ENCODE assay signal across 23 cellular contexts in genomic region chr15:64423970-64424369, GRCh38. TPM values are rescaled to one million over a fixed set of nuclear protein-coding genes. Genes with fewer than 3 reads are reported as not detected.
DNase-seq lines count a peak whose midpoint lies in the region; ATAC-seq, FAIRE-seq and TF ChIP-seq lines count a peak whose summit lies in the region.
"Had no signal": no experiment of that assay in that cellular context is flagged by ENCODE, and none has a peak within 500 bp of the region (broad histone marks: within the 10 kb centered on the region; RNA-seq: fewer than 3 reads in every experiment).

No MANE protein-coding gene starts in this region.

- H4K20me1 ChIP-seq in GM12878 (ENCODE audit: control insufficient read depth, insufficient read depth) = no peaks in the 10 kb centered on the region

- peak overlapping the region; percentile 72 for H3K4me2 ChIP-seq in GM12878 (ENCODE audit: control insufficient read depth, insufficient read depth)
- H3K4me2 ChIP-seq: neural progenitor cell had no signal

- SMC1A ChIA-PET in GM12878 (lab: Charles Lee; ENCODE audit: uncharacterized antibody, unreplicated experiment) = interaction anchor here (0.9 to 1.9 kb wide), 5 partner anchors 20 to 304 kb away, joined by 3 to 8 read pairs (median 4); no protein-coding TSS in a partner anchor

- H3K4me3 ChIP-seq in GM12878 = peak overlapping the region; percentile 16; the same call in 1 of the 2 replicates
- H3K4me3 ChIP-seq: lower lobe of right lung, mucosa of descending colon, neural progenitor cell, sigmoid colon, transverse colon had no signal

- no peak for FAIRE-seq in GM12878 (lab: Jason Lieb, UNC)
- FAIRE-seq: kidney had no signal

- peaks cover 61% of the 10 kb centered on the region for H3K36me3 Mint-ChIP-seq in stimulated activated memory B cell treated with anti-CD40 and anti-IgM and Interleukin-4, amounts not matched to agents 10 μg/mL and 1 μg/mL and 100 μg/mL, for 72 hours

- peak overlapping the region; percentile 67 for H3K27ac Mint-ChIP-seq in stimulated activated memory B cell treated with anti-CD40 and anti-IgM and Interleukin-4, amounts not matched to agents 10 μg/mL and 1 μg/mL and 100 μg/mL, for 72 hours
- H3K27ac Mint-ChIP-seq: neural progenitor cell had no signal

- ATAC-seq in GM18517 (IDR thresholded peaks at IDR 0.05; ENCODE audit: unreplicated experiment) = peak; percentile 49
- ATAC-seq in GM12878 = peak; percentile 82
- ATAC-seq in stimulated activated memory B cell treated with anti-CD40 and anti-IgM and Interleukin-4, amounts not matched to agents 10 μg/mL and 1 μg/mL and 100 μg/mL, for 72 hours = peak; percentile 45
- ATAC-seq in HG03159 (IDR thresholded peaks at IDR 0.05; ENCODE audit: unreplicated experiment) = no peak
- ATAC-seq in HG02970 (IDR thresholded peaks at IDR 0.05; ENCODE audit: low FRiP score, unreplicated experiment) = no peak
- ATAC-seq: lower lobe of right lung, mucosa of descending colon had no signal

- H3K27me3 ChIP-seq in GM12878 (replicated peaks in 1 of 2; ENCODE audit: control insufficient read depth in 2 of 2, insufficient read depth in 2 of 2, low read length in 1 of 2) = no peaks in the 10 kb centered on the region
- H3K27me3 ChIP-seq: neural progenitor cell, sigmoid colon, transverse colon had no signal

- H3K9ac ChIP-seq in GM12878 (ENCODE audit: control insufficient read depth, insufficient read depth, low read length) = 0 out of 2 replicates have a peak overlapping the region, but pooled peaks have one; percentile 19
- H3K9ac ChIP-seq: neural progenitor cell had no signal

- H3K9me3 ChIP-seq in GM12878 (replicated peaks; ENCODE audit: control insufficient read depth, insufficient read depth, low read length) = no peaks in the 10 kb centered on the region
- H3K9me3 ChIP-seq: lower lobe of right lung, mucosa of descending colon, sigmoid colon, transverse colon had no signal

- no peak overlapping the region for H2AFZ ChIP-seq in GM12878 (ENCODE audit: control insufficient read depth, low read depth, low read length)
- H2AFZ ChIP-seq: neural progenitor cell had no signal

- H3K4me1 ChIP-seq in GM12878 (ENCODE audit: control insufficient read depth, insufficient read depth, low read length) = peaks cover 14% of the 10 kb centered on the region
- H3K4me1 ChIP-seq: lower lobe of right lung, neural progenitor cell had no signal

- peaks cover 0 to 12% of the 10 kb centered on the region in 2 experiments; a peak in 3 of 4 replicates for H3K36me3 ChIP-seq in GM12878 (ENCODE audit: control insufficient read depth in 2 of 2, insufficient read depth in 2 of 2, low read length in 1 of 2)
- H3K36me3 ChIP-seq: neural progenitor cell had no signal

- H3K4me1 Mint-ChIP-seq in stimulated activated memory B cell treated with anti-CD40 and anti-IgM and Interleukin-4, amounts not matched to agents 10 μg/mL and 1 μg/mL and 100 μg/mL, for 72 hours = peaks cover 11% of the 10 kb centered on the region
- H3K4me1 Mint-ChIP-seq: neural progenitor cell had no signal

- RAD21 ChIA-PET in GM12878 (lab: Charles Lee; ENCODE audit: unreplicated experiment) = interaction anchor here (1.5 to 3.1 kb wide), 5 partner anchors 36 to 304 kb away, joined by 3 to 12 read pairs (median 10); partner anchors contain the start of gene ZNF609

- H3K9me3 Mint-ChIP-seq in stimulated activated memory B cell treated with anti-CD40 and anti-IgM and Interleukin-4, amounts not matched to agents 10 μg/mL and 1 μg/mL and 100 μg/mL, for 72 hours = no peaks in the 10 kb centered on the region
- H3K9me3 Mint-ChIP-seq: neural progenitor cell had no signal

- POLR2A ChIA-PET in GM12878 (lab: Charles Lee) = no interaction called here

- in situ Hi-C loops in GM12878 (cut with MboI) = no loop called here

- H3K4me3 Mint-ChIP-seq in stimulated activated memory B cell treated with anti-CD40 and anti-IgM and Interleukin-4, amounts not matched to agents 10 μg/mL and 1 μg/mL and 100 μg/mL, for 72 hours = no peak overlapping the region
- H3K4me3 Mint-ChIP-seq: neural progenitor cell had no signal

- TF ChIP-seq EP300 in GM12878 (IDR thresholded peaks at IDR 0.05; ENCODE audit: borderline replicate concordance in 1 of 2, control insufficient read depth in 1 of 2, low read depth in 2 of 2, low read length in 2 of 2) = peak; percentile 79 to 90; a peak in 3 of 4 replicates

- CTCF ChIA-PET in GM12878 (lab: Yijun Ruan, JAX) = interaction anchor here (1.3 to 5.7 kb wide), 4 partner anchors 36 to 305 kb away, joined by 3 to 64 read pairs (median 16); no protein-coding TSS in a partner anchor

- no peak for TF ChIP-seq RAD21 in GM12878 (IDR thresholded peaks at IDR 0.05; ENCODE audit: insufficient read depth, low read depth, low read length)

- no TSS peak for BruUV-seq in GM12878 (replicated peaks; lab: Mats Ljungman, UMichigan)

- H3K27me3 Mint-ChIP-seq in stimulated activated memory B cell treated with anti-CD40 and anti-IgM and Interleukin-4, amounts not matched to agents 10 μg/mL and 1 μg/mL and 100 μg/mL, for 72 hours = no peaks in the 10 kb centered on the region

- H3K79me2 ChIP-seq in GM12878 (ENCODE audit: control insufficient read depth, insufficient read depth, low read length) = no peaks in the 10 kb centered on the region

- peak overlapping the region; percentile 62 for H3K27ac ChIP-seq in GM12878 (ENCODE audit: control insufficient read depth, insufficient read depth)
- H3K27ac ChIP-seq: HL-60, lower lobe of right lung, neural progenitor cell, sigmoid colon, transverse colon had no signal

- no peak for TF ChIP-seq POLR2A in GM12878 (IDR thresholded peaks at IDR 0.05; ENCODE audit: low read depth, low read length)

- intact Hi-C loops in GM12878 (cut with micrococcal nuclease; ENCODE audit: unreplicated experiment) = loop anchor here (10.0 kb wide), 1 partner anchor 211 kb away; no protein-coding TSS in a partner anchor

- DNase-seq in NOMO-1 treated with DMSO at 0.1 percent for 48 hours (lab: John Stamatoyannopoulos, UW; ENCODE audit: unreplicated experiment) = peak; percentile 45
- no peak for DNase-seq in NOMO-1 treated with dmso at 0.1 percent for 144 hours (lab: John Stamatoyannopoulos, UW; ENCODE audit: unreplicated experiment)
- DNase-seq in GM12878 (ENCODE audit: low read depth, low spot score) = peak; percentile 25
- DNase-seq in amniotic stem cell (lab: John Stamatoyannopoulos, UW) = no peak
- DNase-seq: activated CD4-positive, alpha-beta T cell treated with anti-CD3 and anti-CD28 coated beads, Interleukin-2, amount 50 U/mL, for 1 hour; Calu3; cerebellar nuclear complex; kidney; lower lobe of right lung; mucosa of descending colon; NCI-H2081; posterior cingulate gyrus; SHP77; sigmoid colon; stimulated activated CD4-positive, alpha-beta T cell treated with anti-CD3 and anti-CD28 coated beads, Interleukin-15, amount 100 ng/mL, for 24 hours; T-helper 9 cell; transverse colon had no signal

- no peak for TF ChIP-seq CTCF in GM12878 (IDR thresholded peaks at IDR 0.05 in 2 of 3, conservative IDR thresholded peaks at IDR 0.05 in 1 of 3; ENCODE audit: control insufficient read depth in 2 of 3, extremely low read depth in 1 of 3, insufficient read depth in 1 of 3, low read depth in 3 of 3, low read length in 3 of 3)

- 28% methylated on average over 6 of the region's 6 CpGs for WGBS in GM12878 (ENCODE audit: insufficient coverage, insufficient replicate concordance, low lambda C conversion rate, missing lambda C conversion rate)

RNA-seq across cellular contexts. Expression of gene TRIP4, which starts 36.3 kb away (rescaled TPM):
- total RNA-seq in GM12878 (2013; cell fraction: nucleolus; rRNA removed) = 18.7 and 22.6 TPM in 2 replicates
- total RNA-seq in GM12878 (2014; rRNA removed) = 5.9 and 6.4 TPM in 2 replicates
- 11.8 and 12.4 TPM in 2 replicates for total RNA-seq in GM12878 (2014; rRNA removed; fragmentation: Illumina TruSeq; extraction: Trizol)
- total RNA-seq in GM12878 (2021) = 17.0 and 19.1 TPM in 2 replicates
- polyA plus RNA-seq in GM12878 (2011; ENCODE audit: low read depth) = 14.1 TPM
- polyA plus RNA-seq in GM12878 (2011; rRNA removed) = 20.0 and 28.2 TPM in 2 replicates
- polyA plus RNA-seq in GM12878 (2011; cell fraction: cytosol; rRNA removed) = 10.3 and 10.9 TPM in 2 replicates
- polyA plus RNA-seq in GM12878 (2011; cell fraction: nucleus; rRNA removed) = 11.2 and 12.7 TPM in 2 replicates
- 15.0 and 18.2 TPM in 2 replicates for polyA plus RNA-seq in GM12878 (2012)
- polyA plus RNA-seq in GM12878 (2014; fragmentation: Illumina TruSeq; extraction: Trizol) = 22.7 and 26.0 TPM in 2 replicates
- 10 to 100 TPM; 20.0 to 23.8 TPM for polyA plus RNA-seq in GM12878 (2014; fragmentation: Nextera tagmentation; extraction: Ambion mirVana)
- 12.0 and 15.2 TPM in 2 replicates for polyA plus RNA-seq in GM12878 (2014; rRNA removed)
- polyA plus RNA-seq in GM12878 (2016; fragmentation: Nextera tagmentation; extraction: Ambion mirVana) = 10 to 100 TPM; 24.1 to 24.5 TPM
- polyA minus RNA-seq in GM12878 (2011; rRNA and poly(A)+ RNA removed) = 14.0 and 15.4 TPM in 2 replicates
- 5.5 and 7.8 TPM in 2 replicates for polyA minus RNA-seq in GM12878 (2011; cell fraction: cytosol; rRNA and poly(A)+ RNA removed)
- polyA minus RNA-seq in GM12878 (2011; cell fraction: nucleus; rRNA and poly(A)+ RNA removed) = 8.8 and 27.6 TPM in 2 replicates

RNA-seq across cellular contexts. Expression of gene ZNF609, which starts 36.4 kb away (rescaled TPM):
- 96.4 and 97.4 TPM in 2 replicates for total RNA-seq in GM12878 (2013; cell fraction: nucleolus; rRNA removed)
- 13.4 and 14.1 TPM in 2 replicates for total RNA-seq in GM12878 (2014; rRNA removed)
- total RNA-seq in GM12878 (2014; rRNA removed; fragmentation: Illumina TruSeq; extraction: Trizol) = 15.5 and 16.2 TPM in 2 replicates
- 34.1 and 35.3 TPM in 2 replicates for total RNA-seq in GM12878 (2021)
- polyA plus RNA-seq in GM12878 (2011; ENCODE audit: low read depth) = 9.4 TPM
- polyA plus RNA-seq in GM12878 (2011; rRNA removed) = 19.0 and 30.8 TPM in 2 replicates
- polyA plus RNA-seq in GM12878 (2011; cell fraction: cytosol; rRNA removed) = 13.4 and 18.3 TPM in 2 replicates
- 23.9 and 29.3 TPM in 2 replicates for polyA plus RNA-seq in GM12878 (2011; cell fraction: nucleus; rRNA removed)
- polyA plus RNA-seq in GM12878 (2012) = 13.6 and 15.9 TPM in 2 replicates
- 20.5 and 22.6 TPM in 2 replicates for polyA plus RNA-seq in GM12878 (2014; fragmentation: Illumina TruSeq; extraction: Trizol)
- 1 to 10 TPM; 5.1 to 7.4 TPM for polyA plus RNA-seq in GM12878 (2014; fragmentation: Nextera tagmentation; extraction: Ambion mirVana)
- 13.1 and 15.4 TPM in 2 replicates for polyA plus RNA-seq in GM12878 (2014; rRNA removed)
- 1 to 10 TPM; 7.0 to 7.7 TPM for polyA plus RNA-seq in GM12878 (2016; fragmentation: Nextera tagmentation; extraction: Ambion mirVana)
- polyA minus RNA-seq in GM12878 (2011; rRNA and poly(A)+ RNA removed) = 32.6 and 115 TPM in 2 replicates
- 12.2 and 13.2 TPM in 2 replicates for polyA minus RNA-seq in GM12878 (2011; cell fraction: cytosol; rRNA and poly(A)+ RNA removed)
- polyA minus RNA-seq in GM12878 (2011; cell fraction: nucleus; rRNA and poly(A)+ RNA removed) = 18.5 and 29.1 TPM in 2 replicates

RNA-seq across cellular contexts. Expression of gene PCLAF, which starts 42.7 kb away (rescaled TPM):
- total RNA-seq in GM12878 (2013; cell fraction: nucleolus; rRNA removed) = 22.6 and 34.6 TPM in 2 replicates
- 171 and 200 TPM in 2 replicates for total RNA-seq in GM12878 (2014; rRNA removed)
- 79.0 and 80.1 TPM in 2 replicates for total RNA-seq in GM12878 (2014; rRNA removed; fragmentation: Illumina TruSeq; extraction: Trizol)
- total RNA-seq in GM12878 (2021) = 88.6 and 90.6 TPM in 2 replicates
- 70.2 TPM for polyA plus RNA-seq in GM12878 (2011; ENCODE audit: low read depth)
- 368 and 467 TPM in 2 replicates for polyA plus RNA-seq in GM12878 (2011; rRNA removed)
- 106 and 146 TPM in 2 replicates for polyA plus RNA-seq in GM12878 (2011; cell fraction: cytosol; rRNA removed)
- polyA plus RNA-seq in GM12878 (2011; cell fraction: nucleus; rRNA removed) = 98.0 and 107 TPM in 2 replicates
- 112 and 155 TPM in 2 replicates for polyA plus RNA-seq in GM12878 (2012)
- 293 and 408 TPM in 2 replicates for polyA plus RNA-seq in GM12878 (2014; fragmentation: Illumina TruSeq; extraction: Trizol)
- 100 to 1,000 TPM; 508 to 627 TPM for polyA plus RNA-seq in GM12878 (2014; fragmentation: Nextera tagmentation; extraction: Ambion mirVana)
- polyA plus RNA-seq in GM12878 (2014; rRNA removed) = 283 and 318 TPM in 2 replicates
- 100 to 1,000 TPM; 376 to 393 TPM for polyA plus RNA-seq in GM12878 (2016; fragmentation: Nextera tagmentation; extraction: Ambion mirVana)
- 75.5 and 84.5 TPM in 2 replicates for polyA minus RNA-seq in GM12878 (2011; rRNA and poly(A)+ RNA removed)
- 13.6 and 24.7 TPM in 2 replicates for polyA minus RNA-seq in GM12878 (2011; cell fraction: cytosol; rRNA and poly(A)+ RNA removed)
- polyA minus RNA-seq in GM12878 (2011; cell fraction: nucleus; rRNA and poly(A)+ RNA removed) = 20.6 and 34.7 TPM in 2 replicates

Comparison
In these comparisons a context has a peak if more than half of its experiments do, and no peak if none do; other contexts are left out.
1. DNase-seq: peak in NOMO-1 treated with DMSO at 0.1 percent for 48 hours (single experiment) and GM12878 (single experiment); none in NOMO-1 treated with dmso at 0.1 percent for 144 hours (single experiment) and amniotic stem cell (single experiment).
2. ATAC-seq: peak in GM18517 (single experiment), GM12878 (single experiment) and stimulated activated memory B cell treated with anti-CD40 and anti-IgM and Interleukin-4, amounts not matched to agents 10 μg/mL and 1 μg/mL and 100 μg/mL, for 72 hours (single experiment); none in HG03159 (single experiment) and HG02970 (single experiment).